In genomic region chr11:104343578-104343977, GRCh38 we compare ENCODE assay signal across 8 cellular contexts.
DNase-seq lines count a peak whose midpoint lies in the region; ATAC-seq and TF ChIP-seq lines count a peak whose summit lies in the region.

No MANE protein-coding gene starts in this region.

- H3K9me3 ChIP-seq in cardiac muscle cell (ENCODE audit: low read depth) (no peaks in the 10 kb centered on the region), upper lobe of right lung (no peaks in the 10 kb centered on the region), aorta (ENCODE audit: control insufficient read depth, low read length) (no peaks in the 10 kb centered on the region)

- in situ Hi-C loops in astrocyte of the spinal cord (cut with HindIII; ENCODE audit: low sequenced_read_pairs), result no loop called here

- intact Hi-C loops in left ventricle myocardium superior (cut with micrococcal nuclease), result no loop called here
- intact Hi-C loops in upper lobe of right lung (cut with DNase I), result no loop called here
- intact Hi-C loops in aorta (cut with DNase I), result no loop called here

- no peaks in the 10 kb centered on the region for H3K36me3 ChIP-seq in cardiac muscle cell
- H3K36me3 ChIP-seq in upper lobe of right lung, result no peaks in the 10 kb centered on the region
- no peaks in the 10 kb centered on the region for H3K36me3 ChIP-seq in aorta (ENCODE audit: control insufficient read depth in 1 of 2, insufficient read depth in 2 of 2, low read length in 1 of 2)

- ATAC-seq in left ventricle myocardium superior, result no peak
- peak; percentile 56 for ATAC-seq in HG03442 (IDR thresholded peaks at IDR 0.05; ENCODE audit: unreplicated experiment)
- no peak for ATAC-seq in upper lobe of right lung
- no peak for ATAC-seq in activated CD4-positive, CD25-positive, alpha-beta regulatory T cell treated with anti-CD3 and anti-CD28 coated beads, Interleukin-2, amount 50 U/mL, for 24 hours
- no peak for ATAC-seq in aorta (ENCODE audit: low FRiP score)

- H3K27ac ChIP-seq in cardiac muscle cell, result no peak overlapping the region
- H3K27ac ChIP-seq in upper lobe of right lung, result no peak overlapping the region
- H3K27ac ChIP-seq in aorta (ENCODE audit: low read depth in 1 of 2, low read length in 2 of 2), result no peak overlapping the region

- TF ChIP-seq CTCF in cardiac muscle cell (IDR thresholded peaks at IDR 0.05; ENCODE audit: low read depth, low read length) (peak; percentile 35), astrocyte of the spinal cord (IDR thresholded peaks at IDR 0.05; ENCODE audit: low read depth, low read length) (peak; percentile 41), upper lobe of right lung (IDR thresholded peaks at IDR 0.05) (peak; percentile 25)

- WGBS in aorta, 2 donors, result 87 to 94% methylated on average over 1 of the region's 1 CpG

- H3K4me3 ChIP-seq in cardiac muscle cell (no peak overlapping the region), astrocyte of the spinal cord (ENCODE audit: low read depth, low read length) (no peak overlapping the region), upper lobe of right lung (no peak overlapping the region), aorta (ENCODE audit: low read length in 2 of 2) (no peak overlapping the region)

- DNase-seq in cardiac muscle cell (ENCODE audit: low read depth in 1 of 2, low spot score in 1 of 2) (peak; percentile 6 to 17), left ventricle myocardium superior (no peak), astrocyte of the spinal cord (ENCODE audit: low read depth, low spot score) (no peak), upper lobe of right lung (no peak), aorta (no peak)
- no peak for DNase-seq in activated CD4-positive, CD25-positive, alpha-beta regulatory T cell treated with anti-CD3 and anti-CD28 coated beads, Interleukin-2, amount 50 U/mL, for 72 hours

- H3K4me1 ChIP-seq in cardiac muscle cell (ENCODE audit: low read depth) (no peaks in the 10 kb centered on the region), upper lobe of right lung (no peaks in the 10 kb centered on the region), aorta (ENCODE audit: control insufficient read depth in 1 of 2, insufficient read depth in 2 of 2, low read length in 2 of 2) (no peaks in the 10 kb centered on the region)

- no peaks in the 10 kb centered on the region for H3K27me3 ChIP-seq in cardiac muscle cell
- H3K27me3 ChIP-seq in upper lobe of right lung, result no peaks in the 10 kb centered on the region
- no peaks in the 10 kb centered on the region for H3K27me3 ChIP-seq in aorta (ENCODE audit: control insufficient read depth in 1 of 2, insufficient read depth in 2 of 2, low read length in 1 of 2)

Comparison
In these comparisons a context has a peak if more than half of its experiments do, and no peak if none do; other contexts are left out.
1. DNase-seq: peak in cardiac muscle cell (2 of 2); none in left ventricle myocardium superior (single experiment), astrocyte of the spinal cord (single experiment), upper lobe of right lung (single experiment), activated CD4-positive, CD25-positive, alpha-beta regulatory T cell treated with anti-CD3 and anti-CD28 coated beads, Interleukin-2, amount 50 U/mL, for 72 hours (single experiment) and aorta (0 of 2).
2. Peak in every context shown above with its lines, with median percentiles within 50 percentile points of each other: CTCF ChIP-seq.